ENCODE assay signal across 8 cellular contexts in genomic region chr21:43361493-43362296, GRCh38.
DNase-seq lines count a peak whose midpoint lies in the region; ATAC-seq and TF ChIP-seq lines count a peak whose summit lies in the region.

No MANE protein-coding gene starts in this region.

- peak overlapping the region; percentile 79 to 92 (median 86) for H3K4me3 Mint-ChIP-seq in naive thymus-derived CD4-positive, alpha-beta T cell

- H3K27me3 Mint-ChIP-seq in naive thymus-derived CD4-positive, alpha-beta T cell = no peaks in the 10 kb centered on the region

- peaks cover 10 to 26% of the 10 kb centered on the region in 2 donors for H3K4me1 ChIP-seq in naive thymus-derived CD4-positive, alpha-beta T cell (ENCODE audit: control insufficient read depth in 2 of 2, insufficient read depth in 2 of 2, low read length in 2 of 2)

- peaks cover 0 to 4% (median 0%) of the 10 kb centered on the region in 5 donors for H3K36me3 Mint-ChIP-seq in naive thymus-derived CD4-positive, alpha-beta T cell

- no peaks in the 10 kb centered on the region for H3K9me3 Mint-ChIP-seq in naive thymus-derived CD4-positive, alpha-beta T cell

- H3K36me3 ChIP-seq in GM06990 (ENCODE audit: control insufficient read depth, insufficient read depth, low read length) = no peaks in the 10 kb centered on the region; the same call in 1 of the 2 replicates
- H3K36me3 ChIP-seq in naive thymus-derived CD4-positive, alpha-beta T cell (ENCODE audit: control insufficient read depth in 2 of 3, insufficient read depth in 3 of 3, low read length in 3 of 3) = no peaks in the 10 kb centered on the region

- no peaks in the 10 kb centered on the region for H3K27me3 ChIP-seq in GM06990 (replicated peaks; ENCODE audit: control insufficient read depth, insufficient read depth, low read length)
- H3K27me3 ChIP-seq in naive thymus-derived CD4-positive, alpha-beta T cell (ENCODE audit: control insufficient read depth in 2 of 2, insufficient read depth in 2 of 2, low read length in 2 of 2) = no peaks in the 10 kb centered on the region

- H3K9me3 ChIP-seq in naive thymus-derived CD4-positive, alpha-beta T cell (ENCODE audit: control insufficient read depth in 2 of 3, low read length in 3 of 3) = no peaks in the 10 kb centered on the region

- H3K4me3 ChIP-seq in GM06990 (replicated peaks; ENCODE audit: low read depth, low read length) (peak overlapping the region; percentile 16), WI38 (ENCODE audit: low read depth, low read length) (peak overlapping the region; percentile 37)
- H3K4me3 ChIP-seq in naive thymus-derived CD4-positive, alpha-beta T cell (ENCODE audit: low read length) = peak overlapping the region; percentile 54

- POLR2A ChIA-PET in naive thymus-derived CD4-positive, alpha-beta T cell (lab: Charles Lee) = no interaction called here

- intact Hi-C loops in naive thymus-derived CD4-positive, alpha-beta T cell (cut with micrococcal nuclease) = loop anchor here in 1 of 2 donors (1.0 kb wide), 1 partner anchor 9 kb away; no protein-coding TSS in a partner anchor

- H3K27ac Mint-ChIP-seq in naive thymus-derived CD4-positive, alpha-beta T cell = peak overlapping the region; percentile 86 to 99 (median 98)

- DNase-seq in GM06990 (ENCODE audit: extremely low read depth, insufficient read length) (peak; percentile 81), dermis microvascular lymphatic vessel endothelial cell (ENCODE audit: low read depth in 2 of 2) (peak; percentile 35 to 72), HuH-7 (ENCODE audit: low spot score) (no peak), NCI-H1436 treated with DMSO at 0.1 percent for 48 hours (lab: John Stamatoyannopoulos, UW) (no peak), HUDEP-2 (lab: John Stamatoyannopoulos, UW; ENCODE audit: unreplicated experiment in 76 of 76) (no peak)
- peak; percentile 23 to 83 (median 73) for DNase-seq in naive thymus-derived CD4-positive, alpha-beta T cell

- H3K4me1 Mint-ChIP-seq in naive thymus-derived CD4-positive, alpha-beta T cell = peaks cover 9 to 36% (median 23%) of the 10 kb centered on the region in 7 donors

- TF ChIP-seq CTCF in GM06990 (IDR thresholded peaks at IDR 0.05; ENCODE audit: insufficient read depth, low read length, poor library complexity, severe bottlenecking) (no peak), WI38 (IDR thresholded peaks at IDR 0.05; ENCODE audit: low read depth, low read length) (no peak)

- ATAC-seq in HG02885 (IDR thresholded peaks at IDR 0.05; ENCODE audit: poor library complexity, unreplicated experiment) = peak; percentile 64
- peak; percentile 68 for ATAC-seq in naive thymus-derived CD4-positive, alpha-beta T cell

- CTCF ChIA-PET in naive thymus-derived CD4-positive, alpha-beta T cell (lab: Charles Lee) = no interaction called here

- H3K27ac ChIP-seq in naive thymus-derived CD4-positive, alpha-beta T cell (ENCODE audit: low read depth, low read length) = peak overlapping the region; percentile 98

Comparison
In these comparisons a context has a peak if more than half of its experiments do, and no peak if none do; other contexts are left out.
1. DNase-seq: peak in GM06990 (single experiment), dermis microvascular lymphatic vessel endothelial cell (2 of 2) and naive thymus-derived CD4-positive, alpha-beta T cell (9 of 9); none in HuH-7 (single experiment), NCI-H1436 treated with DMSO at 0.1 percent for 48 hours (single experiment) and HUDEP-2 (0 of 76).
2. Peak in every context shown above with its lines, with median percentiles within 50 percentile points of each other: H3K4me3 ChIP-seq.